Comparison of ENCODE assay signal across 16 cellular contexts in genomic region chr6:3045777-3046176, GRCh38.
"Had no signal": no experiment of that assay in that cellular context is flagged by ENCODE, and none has a peak within 500 bp of the region (broad histone marks: within the 10 kb centered on the region; RNA-seq: fewer than 3 reads in every experiment).

No MANE protein-coding gene starts in this region.

- FAIRE-seq: bronchial epithelial cell had no signal

- DNase-seq: activated B cell treated with CpG ODN at 0.5 μM for 24 hours; activated CD4-positive, alpha-beta T cell treated with anti-CD3 and anti-CD28 coated beads for 1 hour; activated CD4-positive, alpha-beta T cell treated with anti-CD3 and anti-CD28 coated beads, Interleukin-2, amount 10 ng/mL, durations not matched to agents 24 days and 14 days; activated CD4-positive, alpha-beta T cell treated with anti-CD3 and anti-CD28 coated beads, Interleukin-2, amount 50 U/mL, for 48 hours; activated CD8-positive, alpha-beta memory T cell treated with anti-CD3 and anti-CD28 coated beads, Interleukin-2, amount 10 ng/mL, durations not matched to agents 7 days and 5 days; activated effector memory CD4-positive, alpha-beta T cell treated with Interleukin-2 at 50 U/mL for 16 hours; activated naive CD4-positive, alpha-beta T cell; activated T-cell treated with anti-CD3 and anti-CD28 coated beads, Interleukin-2, amount 50 U/mL, for 24 hours; aorta; central memory CD4-positive, alpha-beta T cell; NCI-H1436 treated with DMSO at 0.1 percent for 48 hours; NCI-H187; NCI-H510A treated with DMSO at 0.1 percent for 48 hours; SIG-M5; T-cell had no signal

- ATAC-seq: activated CD8-positive, alpha-beta memory T cell treated with anti-CD3 and anti-CD28 coated beads, Interleukin-2, amount 10 ng/mL, durations not matched to agents 7 days and 5 days; T-cell had no signal
